ENCODE assay signal across 2 cellular contexts in genomic region chr10:93784059-93784458, GRCh38.
TF ChIP-seq lines count a peak whose summit lies in the region.

No MANE protein-coding gene starts in this region.

TF ChIP-seq in liver, 16 proteins besides CTCF, POLR2A, EP300 and RAD21:
- TF ChIP-seq SP1 (IDR thresholded peaks at IDR 0.05) (no peak), REST (IDR thresholded peaks at IDR 0.05) (no peak), RXRA (IDR thresholded peaks at IDR 0.05) (peak; percentile 51 to 72), TAF1 (conservative IDR thresholded peaks at IDR 0.05) (no peak), HNF4G (IDR thresholded peaks at IDR 0.05) (no peak)

TF ChIP-seq in HepG2, 621 proteins besides CTCF, POLR2A, EP300 and RAD21:
- no peak for TF ChIP-seq HMGXB4 (CRISPR knock-in tag; IDR thresholded peaks at IDR 0.05; ENCODE audit: borderline replicate concordance in 1 of 2, low read depth in 1 of 2)
